In the genomic region with DNA sequence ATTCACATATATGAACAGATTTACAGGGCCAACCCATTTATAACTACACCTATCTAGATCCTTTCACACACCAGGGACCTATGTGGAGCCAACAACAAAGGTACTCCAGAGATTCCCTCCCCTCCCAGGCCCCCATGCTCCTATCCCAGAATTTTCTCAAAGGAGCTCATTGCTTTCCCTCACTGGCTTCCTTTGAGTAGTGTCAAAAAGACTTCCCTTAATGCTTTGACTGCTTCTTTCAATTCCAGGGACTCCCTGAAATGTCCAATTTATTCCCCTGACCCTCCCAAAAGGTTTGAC, we compare ENCODE assay signal across 11 cellular contexts. TPM values are rescaled to one million over a fixed set of nuclear protein-coding genes. Genes with fewer than 3 reads are reported as not detected.
DNase-seq lines count a peak whose midpoint lies in the region; ATAC-seq and TF ChIP-seq lines count a peak whose summit lies in the region.
"Had no signal": no experiment of that assay in that cellular context is flagged by ENCODE, and none has a peak within 500 bp of the region (broad histone marks: within the 10 kb centered on the region; RNA-seq: fewer than 3 reads in every experiment).

No MANE protein-coding gene starts in this region.

- H3K27ac Mint-ChIP-seq in activated CD8-positive, alpha-beta T cell treated with anti-CD3 and anti-CD28 coated beads for 36 hours = peak overlapping the region; percentile 3
- H3K27ac Mint-ChIP-seq in immature natural killer cell (peak overlapping the region; percentile 66 to 92 (median 79)), type B pancreatic cell (peak overlapping the region; percentile 70)

- peaks cover 58% of the 10 kb centered on the region for H3K4me1 Mint-ChIP-seq in activated CD8-positive, alpha-beta T cell treated with anti-CD3 and anti-CD28 coated beads for 36 hours (ENCODE audit: low read depth)
- H3K4me1 Mint-ChIP-seq in immature natural killer cell = peaks cover 65 to 96% of the 10 kb centered on the region in 2 donors
- H3K4me1 Mint-ChIP-seq in type B pancreatic cell (ENCODE audit: unreplicated experiment) = peaks cover 17% of the 10 kb centered on the region

- no peaks in the 10 kb centered on the region for H3K36me3 Mint-ChIP-seq in activated CD8-positive, alpha-beta T cell treated with anti-CD3 and anti-CD28 coated beads for 36 hours (ENCODE audit: low read depth)
- peaks cover 0 to 3% (median 0%) of the 10 kb centered on the region in 3 donors for H3K36me3 Mint-ChIP-seq in immature natural killer cell
- H3K36me3 Mint-ChIP-seq in type B pancreatic cell = no peaks in the 10 kb centered on the region

- ATAC-seq in Right ventricle myocardium inferior (peak; percentile 24), GM18502 (IDR thresholded peaks at IDR 0.05; ENCODE audit: poor library complexity, unreplicated experiment) (no peak)
- ATAC-seq in activated CD8-positive, alpha-beta T cell treated with anti-CD3 and anti-CD28 coated beads for 36 hours = no peak

- no peak for TF ChIP-seq CTCF in activated CD8-positive, alpha-beta T cell treated with anti-CD3 and anti-CD28 coated beads for 36 hours (IDR thresholded peaks at IDR 0.05)
- no peak for TF ChIP-seq CTCF in type B pancreatic cell (conservative IDR thresholded peaks at IDR 0.05)

- intact Hi-C loops in Right ventricle myocardium inferior (cut with DNase I) (loop anchor here (5.0 kb wide), 1 partner anchor 47 kb away; the partner anchor contains the start of gene IKZF2), cardiac septum (cut with DNase I) (loop anchor here (5.0 kb wide), 1 partner anchor 47 kb away; the partner anchor contains the start of gene IKZF2)
- intact Hi-C loops in activated CD8-positive, alpha-beta T cell treated with anti-CD3 and anti-CD28 coated beads for 36 hours (cut with micrococcal nuclease) = no loop called here

- H3K9me3 Mint-ChIP-seq in activated CD8-positive, alpha-beta T cell treated with anti-CD3 and anti-CD28 coated beads for 36 hours = no peaks in the 10 kb centered on the region
- H3K9me3 Mint-ChIP-seq in immature natural killer cell (peaks cover 0 to 2% (median 0%) of the 10 kb centered on the region in 6 donors), type B pancreatic cell (no peaks in the 10 kb centered on the region)

- H3K27me3 Mint-ChIP-seq in activated CD8-positive, alpha-beta T cell treated with anti-CD3 and anti-CD28 coated beads for 36 hours = no peaks in the 10 kb centered on the region
- peaks cover 0 to 3% (median 2%) of the 10 kb centered on the region in 3 donors for H3K27me3 Mint-ChIP-seq in immature natural killer cell (ENCODE audit: low read depth in 3 of 3)
- H3K27me3 Mint-ChIP-seq in type B pancreatic cell = no peaks in the 10 kb centered on the region

- POLR2A ChIA-PET in activated CD8-positive, alpha-beta T cell treated with anti-CD3 and anti-CD28 coated beads for 36 hours (lab: Charles Lee) = interaction anchor here (0.9 to 1.5 kb wide), 2 partner anchors 11 to 43 kb away, joined by 3 read pairs; no protein-coding TSS in a partner anchor

- H3K4me3 Mint-ChIP-seq in activated CD8-positive, alpha-beta T cell treated with anti-CD3 and anti-CD28 coated beads for 36 hours = peak overlapping the region; percentile 70
- H3K4me3 Mint-ChIP-seq in immature natural killer cell (peak overlapping the region; percentile 77 to 84 (median 81)), type B pancreatic cell (peak overlapping the region; percentile 42)

- CTCF ChIA-PET in activated CD8-positive, alpha-beta T cell treated with anti-CD3 and anti-CD28 coated beads for 36 hours (lab: Charles Lee) = interaction anchor here (1.0 to 1.9 kb wide), 2 partner anchors 49 to 328 kb away, joined by 4 to 5 read pairs; no protein-coding TSS in a partner anchor

- DNase-seq in Right ventricle myocardium inferior (ENCODE audit: missing footprints) (no peak), cardiac septum (ENCODE audit: low spot score) (no peak), immature natural killer cell (no peak), type B pancreatic cell (ENCODE audit: extremely low spot score, unreplicated experiment) (no peak)
- no peak for DNase-seq in activated CD8-positive, alpha-beta T cell treated with anti-CD3 and anti-CD28 coated beads for 36 hours
- no peak for DNase-seq in activated CD4-positive, CD25-positive, alpha-beta regulatory T cell treated with anti-CD3 and anti-CD28 coated beads, Interleukin-2, amount 50 U/mL, for 72 hours
- no peak for DNase-seq in activated effector memory CD4-positive, alpha-beta T cell treated with anti-CD3 and anti-CD28 coated beads, Interleukin-2, amount 50 U/mL, for 16 hours
- DNase-seq: cerebellar nuclear complex, Karpas-422, NCI-H1105 treated with DMSO at 0.1 percent for 48 hours had no signal

RNA-seq across cellular contexts. Expression of gene IKZF2, which starts 46.6 kb away (rescaled TPM):
- total RNA-seq in Right ventricle myocardium inferior (4.7 TPM), cardiac septum (5.6 TPM), type B pancreatic cell (ENCODE audit: low replicate concordance) (57.0 and 153 TPM in 2 replicates)
- 10 to 100 TPM; 24.4 to 28.7 TPM for total RNA-seq in activated CD8-positive, alpha-beta T cell treated with anti-CD3 and anti-CD28 coated beads for 36 hours
- polyA plus RNA-seq in immature natural killer cell = 10 to 100 TPM in 1 of 3 donors, 1 to 10 TPM in 2; 3.6 to 13.6 (median 8.0) TPM

Comparison
In these comparisons a context has a peak if more than half of its experiments do, and no peak if none do; other contexts are left out.
1. H3K27ac Mint-ChIP-seq: peak in every context shown above with its lines; median percentile 79 in immature natural killer cell; 70 in type B pancreatic cell; 3 in activated CD8-positive, alpha-beta T cell treated with anti-CD3 and anti-CD28 coated beads for 36 hours.